Comparison of ENCODE assay signal across 8 cellular contexts in the genomic region with DNA sequence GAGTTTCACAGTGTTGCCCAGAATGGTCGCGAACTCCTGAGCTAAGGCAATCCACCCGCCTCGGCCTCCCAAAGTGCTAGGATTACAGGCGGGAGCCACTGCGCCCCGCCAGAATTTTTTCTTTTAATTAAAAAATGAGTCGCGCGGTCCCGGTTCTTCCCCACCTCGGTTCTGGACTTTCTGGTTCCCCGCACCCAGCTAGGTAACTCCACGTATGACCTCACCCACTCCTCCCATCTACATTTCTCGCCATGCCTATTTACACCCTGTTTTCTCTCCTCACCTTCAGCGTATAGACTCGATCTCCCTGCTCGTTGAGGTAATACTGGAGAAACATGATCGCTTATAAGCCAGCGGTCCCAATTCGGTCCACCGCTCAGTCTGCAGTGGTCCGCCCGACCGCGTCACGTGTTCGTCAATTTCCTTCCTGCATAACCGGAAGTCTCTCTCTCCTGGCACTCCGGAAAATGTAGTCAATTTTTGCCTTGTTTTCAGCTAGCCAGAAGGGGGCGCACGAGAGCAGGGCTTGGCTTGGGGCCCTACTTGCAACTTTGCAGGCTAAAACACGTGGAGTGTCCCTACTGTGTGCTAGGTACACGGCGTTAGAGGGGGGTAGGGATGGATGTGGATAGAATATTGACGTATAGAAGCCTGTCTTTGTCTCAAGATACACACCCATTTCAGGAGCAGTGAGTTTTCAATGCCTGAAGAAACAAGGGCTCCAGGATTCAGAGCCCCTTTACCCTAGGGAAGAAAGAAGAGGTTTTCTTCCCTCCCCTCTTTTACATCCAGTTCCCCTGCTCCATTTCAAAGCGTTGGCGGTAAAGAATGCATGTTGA. TPM values are rescaled to one million over a fixed set of nuclear protein-coding genes. Genes with fewer than 3 reads are reported as not detected.
DNase-seq lines count a peak whose midpoint lies in the region; ATAC-seq and TF ChIP-seq lines count a peak whose summit lies in the region.

A gene (minus strand): TSS at position 400 of the 839 bp plus-strand sequence. CDS start 63 bp downstream, at position 337.
A gene with protein sequence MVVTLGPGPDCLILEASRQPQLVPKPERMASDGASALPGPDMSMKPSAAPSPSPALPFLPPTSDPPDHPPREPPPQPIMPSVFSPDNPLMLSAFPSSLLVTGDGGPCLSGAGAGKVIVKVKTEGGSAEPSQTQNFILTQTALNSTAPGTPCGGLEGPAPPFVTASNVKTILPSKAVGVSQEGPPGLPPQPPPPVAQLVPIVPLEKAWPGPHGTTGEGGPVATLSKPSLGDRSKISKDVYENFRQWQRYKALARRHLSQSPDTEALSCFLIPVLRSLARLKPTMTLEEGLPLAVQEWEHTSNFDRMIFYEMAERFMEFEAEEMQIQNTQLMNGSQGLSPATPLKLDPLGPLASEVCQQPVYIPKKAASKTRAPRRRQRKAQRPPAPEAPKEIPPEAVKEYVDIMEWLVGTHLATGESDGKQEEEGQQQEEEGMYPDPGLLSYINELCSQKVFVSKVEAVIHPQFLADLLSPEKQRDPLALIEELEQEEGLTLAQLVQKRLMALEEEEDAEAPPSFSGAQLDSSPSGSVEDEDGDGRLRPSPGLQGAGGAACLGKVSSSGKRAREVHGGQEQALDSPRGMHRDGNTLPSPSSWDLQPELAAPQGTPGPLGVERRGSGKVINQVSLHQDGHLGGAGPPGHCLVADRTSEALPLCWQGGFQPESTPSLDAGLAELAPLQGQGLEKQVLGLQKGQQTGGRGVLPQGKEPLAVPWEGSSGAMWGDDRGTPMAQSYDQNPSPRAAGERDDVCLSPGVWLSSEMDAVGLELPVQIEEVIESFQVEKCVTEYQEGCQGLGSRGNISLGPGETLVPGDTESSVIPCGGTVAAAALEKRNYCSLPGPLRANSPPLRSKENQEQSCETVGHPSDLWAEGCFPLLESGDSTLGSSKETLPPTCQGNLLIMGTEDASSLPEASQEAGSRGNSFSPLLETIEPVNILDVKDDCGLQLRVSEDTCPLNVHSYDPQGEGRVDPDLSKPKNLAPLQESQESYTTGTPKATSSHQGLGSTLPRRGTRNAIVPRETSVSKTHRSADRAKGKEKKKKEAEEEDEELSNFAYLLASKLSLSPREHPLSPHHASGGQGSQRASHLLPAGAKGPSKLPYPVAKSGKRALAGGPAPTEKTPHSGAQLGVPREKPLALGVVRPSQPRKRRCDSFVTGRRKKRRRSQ (plus strand): TSS at position 579 of the 839 bp plus-strand sequence. CDS start 382 bp downstream, outside the sequence.

- no peaks in the 10 kb centered on the region for H3K9me3 ChIP-seq in CD4-positive, alpha-beta T cell (ENCODE audit: control insufficient read depth, low read length)
- no peaks in the 10 kb centered on the region for H3K9me3 ChIP-seq in lower lobe of right lung

- H3K27ac ChIP-seq in CD4-positive, alpha-beta T cell (ENCODE audit: low read depth, low read length) = peak within 1 kb of the TSS; percentile 87
- H3K27ac ChIP-seq in lower lobe of right lung = peak within 1 kb of the TSS; percentile 94

- CTCF ChIA-PET in CD4-positive, alpha-beta T cell (lab: Charles Lee) = interaction anchor here (0.7 to 2.2 kb wide), 12 partner anchors 12 to 133 kb away, joined by 3 to 49 read pairs (median 4); a partner anchor contains a TSS

- H3K4me1 ChIP-seq in lower lobe of right lung = peaks cover 32% of the 10 kb centered on the region

- peaks cover 29% of the 10 kb centered on the region for H3K36me3 ChIP-seq in lower lobe of right lung

- ATAC-seq in CD4-positive, alpha-beta T cell (ENCODE audit: poor library complexity) = peak; percentile 85
- peak; percentile 90 for ATAC-seq in GM19395 (IDR thresholded peaks at IDR 0.05; ENCODE audit: unreplicated experiment)
- peak; percentile 76 for ATAC-seq in HG03558 (IDR thresholded peaks at IDR 0.05; ENCODE audit: extremely low read depth, unreplicated experiment)
- ATAC-seq in lower lobe of right lung = peak; percentile 97 to 98

- H3K27ac Mint-ChIP-seq in CD4-positive, alpha-beta T cell = peak within 1 kb of the TSS; percentile 84

- H3K27me3 ChIP-seq in CD4-positive, alpha-beta T cell (ENCODE audit: control insufficient read depth, insufficient read depth, low read length) = no peaks in the 10 kb centered on the region
- no peaks in the 10 kb centered on the region for H3K27me3 ChIP-seq in lower lobe of right lung (ENCODE audit: low read depth)

- H3K36me3 Mint-ChIP-seq in CD4-positive, alpha-beta T cell (ENCODE audit: low read depth) = peaks cover 18% of the 10 kb centered on the region

- intact Hi-C loops in CD4-positive, alpha-beta T cell (cut with DNase I, micrococcal nuclease) = loop anchor here (1.0 to 5.0 kb wide), 7 partner anchors 13 to 644 kb away; a partner anchor contains a TSS
- intact Hi-C loops in lower lobe of right lung (cut with DNase I) = no loop called here

- no peaks in the 10 kb centered on the region for H3K27me3 Mint-ChIP-seq in CD4-positive, alpha-beta T cell

- peak within 1 kb of the TSS; percentile 89 for H3K4me3 ChIP-seq in lower lobe of right lung

- DNase-seq in CD4-positive, alpha-beta T cell = peak; percentile 86 to 96 (median 92)
- DNase-seq in NCI-H748 treated with DMSO at 0.1 percent for 48 hours (lab: John Stamatoyannopoulos, UW) (peak; percentile 69), ecto neural progenitor cell (ENCODE audit: low spot score) (peak; percentile 96), lower lobe of right lung (peak; percentile 93)
- DNase-seq in activated CD4-positive, alpha-beta T cell treated with anti-CD3 and anti-CD28 coated beads, Interleukin-2, amount 50 U/mL, for 4 hours = peak; percentile 91 to 93
- DNase-seq in stimulated activated CD4-positive, alpha-beta T cell treated with anti-CD3 and anti-CD28 coated beads, TNF-alpha, amount 100 ng/mL, for 1 hour (ENCODE audit: low read depth in 3 of 3, low spot score in 1 of 3) = peak; percentile 80 to 96 (median 83)

- TF ChIP-seq CTCF in CD4-positive, alpha-beta T cell (IDR thresholded peaks at IDR 0.05) = peak; percentile 94
- TF ChIP-seq CTCF in lower lobe of right lung (IDR thresholded peaks at IDR 0.05) = peak; percentile 90

- POLR2A ChIA-PET in CD4-positive, alpha-beta T cell (lab: Charles Lee) = interaction anchor here (0.8 to 2.2 kb wide), 12 partner anchors 14 to 245 kb away, joined by 3 to 49 read pairs (median 4); a partner anchor contains a TSS

- H3K4me3 Mint-ChIP-seq in CD4-positive, alpha-beta T cell = peak within 1 kb of the TSS; percentile 88

- peaks cover 17% of the 10 kb centered on the region for H3K4me1 Mint-ChIP-seq in CD4-positive, alpha-beta T cell (ENCODE audit: low read depth)

- H3K9me3 Mint-ChIP-seq in CD4-positive, alpha-beta T cell = no peaks in the 10 kb centered on the region

RNA-seq across cellular contexts. Expression of the first gene that starts in this region (rescaled TPM):
- 10 to 100 TPM; 44.4 to 44.8 TPM for total RNA-seq in CD4-positive, alpha-beta T cell
- 176 TPM for total RNA-seq in lower lobe of right lung

RNA-seq across cellular contexts. Expression of the second gene that starts in this region (rescaled TPM):
- total RNA-seq in CD4-positive, alpha-beta T cell = not detected
- total RNA-seq in lower lobe of right lung = not detected

Comparison
In these comparisons a context has a peak if more than half of its experiments do, and no peak if none do; other contexts are left out.
1. Peak in every context shown above with its lines: DNase-seq, ATAC-seq, H3K4me3 ChIP-seq and H3K27ac ChIP-seq.